Comparison of ENCODE assay signal across 8 cellular contexts in the genomic region with DNA sequence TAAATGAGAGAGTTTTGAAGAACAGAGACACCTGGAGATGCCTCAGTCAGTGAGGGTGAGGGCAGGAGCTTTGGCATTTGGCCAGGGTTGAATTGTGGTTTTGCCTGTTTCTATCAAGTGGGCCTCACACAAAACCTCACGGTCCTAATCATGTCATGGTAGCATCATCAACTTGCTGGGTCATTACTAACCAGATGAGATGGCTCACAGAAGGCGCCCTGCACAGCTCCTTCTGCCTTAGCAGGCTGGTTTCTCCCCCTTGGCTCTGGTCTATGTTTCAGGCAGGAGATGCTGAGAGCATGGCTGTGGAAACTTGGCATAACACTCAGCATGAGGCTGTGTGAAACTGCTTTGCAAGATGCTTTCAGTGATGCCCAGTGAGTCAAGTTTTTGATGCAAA.
DNase-seq lines count a peak whose midpoint lies in the region; ATAC-seq and TF ChIP-seq lines count a peak whose summit lies in the region.

No MANE protein-coding gene starts in this region.

- no peak for TF ChIP-seq CTCF in Caco-2 (IDR thresholded peaks at IDR 0.05; ENCODE audit: insufficient read depth in 1 of 2, low read depth in 1 of 2, low read length in 1 of 2, severe bottlenecking in 1 of 2, unreplicated experiment in 1 of 2)
- no peak for TF ChIP-seq CTCF in glutamatergic neuron (IDR thresholded peaks at IDR 0.05; ENCODE audit: partially characterized antibody, unreplicated experiment)
- TF ChIP-seq CTCF in psoas muscle (IDR thresholded peaks at IDR 0.05): no peak

- H3K4me3 Mint-ChIP-seq in Caco-2 (ENCODE audit: unreplicated experiment) (no peak overlapping the region), glutamatergic neuron (ENCODE audit: unreplicated experiment) (no peak overlapping the region)

- H3K27me3 ChIP-seq in Caco-2 (replicated peaks; ENCODE audit: control insufficient read depth, insufficient read depth, low read length): no peaks in the 10 kb centered on the region
- no peaks in the 10 kb centered on the region for H3K27me3 ChIP-seq in psoas muscle (ENCODE audit: insufficient read depth in 3 of 3, low read length in 2 of 3)
- no peaks in the 10 kb centered on the region for H3K27me3 ChIP-seq in effector memory CD4-positive, alpha-beta T cell (replicated peaks; ENCODE audit: control insufficient read depth, insufficient read depth, low read length, poor library complexity, severe bottlenecking)

- H3K27ac ChIP-seq in psoas muscle: no peak overlapping the region
- no peak overlapping the region for H3K27ac ChIP-seq in effector memory CD4-positive, alpha-beta T cell (ENCODE audit: insufficient read depth, low read length, poor library complexity, severe bottlenecking)

- H3K36me3 ChIP-seq in Caco-2 (ENCODE audit: control insufficient read depth, insufficient read depth, low read length) (0 out of 2 replicates have a peak, but pooled peaks cover 1% of the 10 kb centered on the region), psoas muscle (ENCODE audit: insufficient read depth in 1 of 2, low read depth in 1 of 2) (no peaks in the 10 kb centered on the region)
- no peaks in the 10 kb centered on the region for H3K36me3 ChIP-seq in effector memory CD4-positive, alpha-beta T cell (ENCODE audit: control insufficient read depth, insufficient read depth, low read length)

- intact Hi-C loops in Caco-2 (cut with micrococcal nuclease; ENCODE audit: unreplicated experiment) (no loop called here), psoas muscle (cut with DNase I) (no loop called here)

- BruUV-seq in Caco-2 (replicated peaks; lab: Mats Ljungman, UMichigan): no TSS peak

- CTCF ChIA-PET in Caco-2 (lab: Charles Lee): no interaction called here

- 34 to 58% (median 46%) methylated on average over 2 of the region's 2 CpGs for WGBS in psoas muscle, 3 donors

- H3K36me3 Mint-ChIP-seq in Caco-2 (ENCODE audit: insufficient read depth, unreplicated experiment) (peaks cover 55% of the 10 kb centered on the region), glutamatergic neuron (ENCODE audit: unreplicated experiment) (no peaks in the 10 kb centered on the region)

- ATAC-seq in GM19023 (IDR thresholded peaks at IDR 0.05; ENCODE audit: unreplicated experiment): peak; percentile 68
- peak; percentile 77 for ATAC-seq in HG03354 (IDR thresholded peaks at IDR 0.05; ENCODE audit: poor library complexity, severe bottlenecking, unreplicated experiment)
- ATAC-seq in psoas muscle: no peak

- no peak for DNase-seq in Caco-2
- DNase-seq in RPMI7951 (ENCODE audit: low read depth): peak; percentile 41
- no peak for DNase-seq in glutamatergic neuron
- no peak for DNase-seq in psoas muscle
- DNase-seq in NK-92 treated with Interleukin-12 subunit alpha and Interleukin-12 subunit beta, amount 100 ng/mL, for 24 hours (lab: John Stamatoyannopoulos, UW): no peak
- no peak for DNase-seq in effector memory CD4-positive, alpha-beta T cell

- H3K4me3 ChIP-seq in Caco-2 (ENCODE audit: low read depth, low read length) (no peak overlapping the region), psoas muscle (no peak overlapping the region)
- H3K4me3 ChIP-seq in effector memory CD4-positive, alpha-beta T cell (ENCODE audit: insufficient read depth, low read depth, low read length, poor library complexity, severe bottlenecking): no peak overlapping the region

- peaks cover 47% of the 10 kb centered on the region for H3K4me1 Mint-ChIP-seq in Caco-2 (ENCODE audit: low read depth, unreplicated experiment)
- H3K4me1 Mint-ChIP-seq in glutamatergic neuron (ENCODE audit: low read depth, unreplicated experiment): peaks cover 15% of the 10 kb centered on the region

- POLR2A ChIA-PET in Caco-2 (lab: Charles Lee): no interaction called here

- H3K9me3 Mint-ChIP-seq in Caco-2 (ENCODE audit: unreplicated experiment): no peaks in the 10 kb centered on the region
- peaks cover 1% of the 10 kb centered on the region for H3K9me3 Mint-ChIP-seq in glutamatergic neuron (ENCODE audit: unreplicated experiment)

- H3K27me3 Mint-ChIP-seq in Caco-2 (ENCODE audit: insufficient read depth, unreplicated experiment) (no peaks in the 10 kb centered on the region), glutamatergic neuron (ENCODE audit: unreplicated experiment) (no peaks in the 10 kb centered on the region)

- peak overlapping the region; percentile 29 for H3K27ac Mint-ChIP-seq in Caco-2 (ENCODE audit: unreplicated experiment)
- H3K27ac Mint-ChIP-seq in glutamatergic neuron (ENCODE audit: unreplicated experiment): peak overlapping the region; percentile 42

- H3K9me3 ChIP-seq in Caco-2: no peaks in the 10 kb centered on the region
- no peaks in the 10 kb centered on the region for H3K9me3 ChIP-seq in psoas muscle
- H3K9me3 ChIP-seq in effector memory CD4-positive, alpha-beta T cell (ENCODE audit: control insufficient read depth, low read length): no peaks in the 10 kb centered on the region

- H3K4me1 ChIP-seq in Caco-2: peaks cover 23% of the 10 kb centered on the region
- H3K4me1 ChIP-seq in psoas muscle: no peaks in the 10 kb centered on the region
- H3K4me1 ChIP-seq in effector memory CD4-positive, alpha-beta T cell (ENCODE audit: control insufficient read depth, insufficient read depth, low read length, poor library complexity, severe bottlenecking): peaks cover 3% of the 10 kb centered on the region

Comparison
In these comparisons a context has a peak if more than half of its experiments do, and no peak if none do; other contexts are left out.
1. ATAC-seq: peak in GM19023 (single experiment) and HG03354 (single experiment); none in psoas muscle (0 of 4).